1 cellular context compared by ENCODE assay signal in genomic region chr9:114282104-114282485, GRCh38.
TF ChIP-seq lines count a peak whose summit lies in the region.

No MANE protein-coding gene starts in this region.

TF ChIP-seq in HepG2, 621 proteins besides CTCF, POLR2A, EP300 and RAD21:
- TF ChIP-seq ZNF660 (CRISPR knock-in tag; IDR thresholded peaks at IDR 0.05; ENCODE audit: borderline replicate concordance, low read depth) (no peak), SCMH1 (CRISPR knock-in tag; IDR thresholded peaks at IDR 0.05; ENCODE audit: borderline replicate concordance) (no peak), ZFP37 (CRISPR knock-in tag; IDR thresholded peaks at IDR 0.05; ENCODE audit: borderline replicate concordance) (no peak), EED (CRISPR knock-in tag; IDR thresholded peaks at IDR 0.05) (no peak), ZNF543 (CRISPR knock-in tag; IDR thresholded peaks at IDR 0.05) (no peak), THAP7 (CRISPR knock-in tag; IDR thresholded peaks at IDR 0.05) (no peak), ATF7-NPFF (CRISPR knock-in tag; IDR thresholded peaks at IDR 0.05; ENCODE audit: low read depth) (no peak)
- TF ChIP-seq, protein P1, sequence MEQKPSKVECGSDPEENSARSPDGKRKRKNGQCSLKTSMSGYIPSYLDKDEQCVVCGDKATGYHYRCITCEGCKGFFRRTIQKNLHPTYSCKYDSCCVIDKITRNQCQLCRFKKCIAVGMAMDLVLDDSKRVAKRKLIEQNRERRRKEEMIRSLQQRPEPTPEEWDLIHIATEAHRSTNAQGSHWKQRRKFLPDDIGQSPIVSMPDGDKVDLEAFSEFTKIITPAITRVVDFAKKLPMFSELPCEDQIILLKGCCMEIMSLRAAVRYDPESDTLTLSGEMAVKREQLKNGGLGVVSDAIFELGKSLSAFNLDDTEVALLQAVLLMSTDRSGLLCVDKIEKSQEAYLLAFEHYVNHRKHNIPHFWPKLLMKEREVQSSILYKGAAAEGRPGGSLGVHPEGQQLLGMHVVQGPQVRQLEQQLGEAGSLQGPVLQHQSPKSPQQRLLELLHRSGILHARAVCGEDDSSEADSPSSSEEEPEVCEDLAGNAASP (CRISPR knock-in tag; IDR thresholded peaks at IDR 0.05; ENCODE audit: borderline replicate concordance) = no peak
- TF ChIP-seq, protein P2, sequence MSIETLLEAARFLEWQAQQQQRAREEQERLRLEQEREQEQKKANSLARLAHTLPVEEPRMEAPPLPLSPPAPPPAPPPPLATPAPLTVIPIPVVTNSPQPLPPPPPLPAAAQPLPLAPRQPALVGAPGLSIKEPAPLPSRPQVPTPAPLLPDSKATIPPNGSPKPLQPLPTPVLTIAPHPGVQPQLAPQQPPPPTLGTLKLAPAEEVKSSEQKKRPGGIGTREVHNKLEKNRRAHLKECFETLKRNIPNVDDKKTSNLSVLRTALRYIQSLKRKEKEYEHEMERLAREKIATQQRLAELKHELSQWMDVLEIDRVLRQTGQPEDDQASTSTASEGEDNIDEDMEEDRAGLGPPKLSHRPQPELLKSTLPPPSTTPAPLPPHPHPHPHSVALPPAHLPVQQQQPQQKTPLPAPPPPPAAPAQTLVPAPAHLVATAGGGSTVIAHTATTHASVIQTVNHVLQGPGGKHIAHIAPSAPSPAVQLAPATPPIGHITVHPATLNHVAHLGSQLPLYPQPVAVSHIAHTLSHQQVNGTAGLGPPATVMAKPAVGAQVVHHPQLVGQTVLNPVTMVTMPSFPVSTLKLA (IDR thresholded peaks at IDR 0.05) = no peak
